Comparison of ENCODE assay signal across 1 cellular context in genomic region chr21:29082416-29082815, GRCh38.
TF ChIP-seq lines count a peak whose summit lies in the region.

No MANE protein-coding gene starts in this region.

TF ChIP-seq in WTC11, 78 proteins besides CTCF, POLR2A, EP300 and RAD21 (continued from another document):
- no peak for TF ChIP-seq USF2 (CRISPR knock-in tag; IDR thresholded peaks at IDR 0.05)
- TF ChIP-seq IRF1 (CRISPR knock-in tag; IDR thresholded peaks at IDR 0.05), result no peak
- TF ChIP-seq PRRX2 (CRISPR knock-in tag; IDR thresholded peaks at IDR 0.05), result no peak
- no peak for TF ChIP-seq ELF4 (CRISPR knock-in tag; IDR thresholded peaks at IDR 0.05; ENCODE audit: low read depth)
- no peak for TF ChIP-seq ZNF416 (CRISPR knock-in tag; IDR thresholded peaks at IDR 0.05)
- TF ChIP-seq NFE2L1 (CRISPR knock-in tag; IDR thresholded peaks at IDR 0.05), result no peak
- TF ChIP-seq MAX (CRISPR knock-in tag; IDR thresholded peaks at IDR 0.05), result no peak
- no peak for TF ChIP-seq PREB (CRISPR knock-in tag; IDR thresholded peaks at IDR 0.05; ENCODE audit: borderline replicate concordance)
- TF ChIP-seq, protein P1, sequence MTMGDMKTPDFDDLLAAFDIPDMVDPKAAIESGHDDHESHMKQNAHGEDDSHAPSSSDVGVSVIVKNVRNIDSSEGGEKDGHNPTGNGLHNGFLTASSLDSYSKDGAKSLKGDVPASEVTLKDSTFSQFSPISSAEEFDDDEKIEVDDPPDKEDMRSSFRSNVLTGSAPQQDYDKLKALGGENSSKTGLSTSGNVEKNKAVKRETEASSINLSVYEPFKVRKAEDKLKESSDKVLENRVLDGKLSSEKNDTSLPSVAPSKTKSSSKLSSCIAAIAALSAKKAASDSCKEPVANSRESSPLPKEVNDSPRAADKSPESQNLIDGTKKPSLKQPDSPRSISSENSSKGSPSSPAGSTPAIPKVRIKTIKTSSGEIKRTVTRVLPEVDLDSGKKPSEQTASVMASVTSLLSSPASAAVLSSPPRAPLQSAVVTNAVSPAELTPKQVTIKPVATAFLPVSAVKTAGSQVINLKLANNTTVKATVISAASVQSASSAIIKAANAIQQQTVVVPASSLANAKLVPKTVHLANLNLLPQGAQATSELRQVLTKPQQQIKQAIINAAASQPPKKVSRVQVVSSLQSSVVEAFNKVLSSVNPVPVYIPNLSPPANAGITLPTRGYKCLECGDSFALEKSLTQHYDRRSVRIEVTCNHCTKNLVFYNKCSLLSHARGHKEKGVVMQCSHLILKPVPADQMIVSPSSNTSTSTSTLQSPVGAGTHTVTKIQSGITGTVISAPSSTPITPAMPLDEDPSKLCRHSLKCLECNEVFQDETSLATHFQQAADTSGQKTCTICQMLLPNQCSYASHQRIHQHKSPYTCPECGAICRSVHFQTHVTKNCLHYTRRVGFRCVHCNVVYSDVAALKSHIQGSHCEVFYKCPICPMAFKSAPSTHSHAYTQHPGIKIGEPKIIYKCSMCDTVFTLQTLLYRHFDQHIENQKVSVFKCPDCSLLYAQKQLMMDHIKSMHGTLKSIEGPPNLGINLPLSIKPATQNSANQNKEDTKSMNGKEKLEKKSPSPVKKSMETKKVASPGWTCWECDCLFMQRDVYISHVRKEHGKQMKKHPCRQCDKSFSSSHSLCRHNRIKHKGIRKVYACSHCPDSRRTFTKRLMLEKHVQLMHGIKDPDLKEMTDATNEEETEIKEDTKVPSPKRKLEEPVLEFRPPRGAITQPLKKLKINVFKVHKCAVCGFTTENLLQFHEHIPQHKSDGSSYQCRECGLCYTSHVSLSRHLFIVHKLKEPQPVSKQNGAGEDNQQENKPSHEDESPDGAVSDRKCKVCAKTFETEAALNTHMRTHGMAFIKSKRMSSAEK (CRISPR knock-in tag; IDR thresholded peaks at IDR 0.05; ENCODE audit: borderline replicate concordance), result no peak
- no peak for TF ChIP-seq CREM (CRISPR knock-in tag; IDR thresholded peaks at IDR 0.05)
- no peak for TF ChIP-seq USF1 (CRISPR knock-in tag; IDR thresholded peaks at IDR 0.05)
- TF ChIP-seq, protein P2, sequence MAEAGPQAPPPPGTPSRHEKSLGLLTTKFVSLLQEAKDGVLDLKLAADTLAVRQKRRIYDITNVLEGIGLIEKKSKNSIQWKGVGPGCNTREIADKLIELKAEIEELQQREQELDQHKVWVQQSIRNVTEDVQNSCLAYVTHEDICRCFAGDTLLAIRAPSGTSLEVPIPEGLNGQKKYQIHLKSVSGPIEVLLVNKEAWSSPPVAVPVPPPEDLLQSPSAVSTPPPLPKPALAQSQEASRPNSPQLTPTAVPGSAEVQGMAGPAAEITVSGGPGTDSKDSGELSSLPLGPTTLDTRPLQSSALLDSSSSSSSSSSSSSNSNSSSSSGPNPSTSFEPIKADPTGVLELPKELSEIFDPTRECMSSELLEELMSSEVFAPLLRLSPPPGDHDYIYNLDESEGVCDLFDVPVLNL (CRISPR knock-in tag; IDR thresholded peaks at IDR 0.05; ENCODE audit: borderline replicate concordance, low read depth), result no peak
- TF ChIP-seq CBFB (CRISPR knock-in tag; IDR thresholded peaks at IDR 0.05; ENCODE audit: low read depth), result no peak
